13 cellular contexts compared by ENCODE assay signal in the genomic region with DNA sequence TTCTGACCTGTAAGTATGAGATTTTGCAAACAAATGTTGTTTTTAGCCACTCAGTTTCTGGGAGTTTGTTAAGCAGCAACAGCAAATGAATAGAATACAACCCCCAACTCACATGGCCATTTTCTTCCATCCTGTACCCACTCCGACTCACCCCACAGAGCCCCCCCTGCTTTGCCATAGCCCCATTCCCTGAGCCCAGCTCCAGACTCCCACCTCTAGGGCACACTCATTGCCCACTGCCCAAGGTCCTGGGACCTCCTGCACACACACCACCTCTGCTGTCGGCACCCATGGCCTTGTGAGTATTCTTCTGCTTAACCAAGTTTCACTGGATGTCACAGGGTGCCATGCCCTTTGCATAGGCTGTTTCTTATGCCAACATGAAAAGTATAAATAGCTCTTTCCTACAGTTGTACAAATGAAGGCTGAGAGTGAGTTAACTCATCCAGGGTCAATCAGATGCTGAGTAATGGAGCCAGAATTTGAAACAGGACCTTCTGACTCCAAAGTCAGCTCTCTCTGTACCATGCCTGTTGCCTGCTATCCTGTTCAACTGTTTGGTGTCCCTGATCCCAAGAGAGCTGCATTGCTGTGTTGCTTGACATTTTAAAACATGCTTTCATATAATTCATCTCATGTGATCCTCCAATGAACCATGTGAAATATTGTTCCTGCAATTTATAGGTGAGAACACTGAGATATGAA.
"Had no signal": no experiment of that assay in that cellular context is flagged by ENCODE, and none has a peak within 500 bp of the region (broad histone marks: within the 10 kb centered on the region; RNA-seq: fewer than 3 reads in every experiment).

No MANE protein-coding gene starts in this region.

- H3K4me3 ChIP-seq: cardiac muscle cell, dorsolateral prefrontal cortex, pancreas, sigmoid colon, spleen, thoracic aorta had no signal

- H3K36me3 ChIP-seq: cardiac muscle cell, pancreas, sigmoid colon, spleen, thoracic aorta, WERI-Rb-1 had no signal

- H3K27ac ChIP-seq: cardiac muscle cell, dorsolateral prefrontal cortex, pancreas, sigmoid colon, spleen, thoracic aorta, WERI-Rb-1 had no signal

- H3K4me1 ChIP-seq: pancreas had no signal

- DNase-seq: activated CD4-positive, alpha-beta T cell treated with anti-CD3 and anti-CD28 coated beads for 1 hour; activated T-cell treated with anti-CD3 and anti-CD28 coated beads for 4 hours; foreskin melanocyte; kidney; naive thymus-derived CD4-positive, alpha-beta T cell; sigmoid colon; spleen; stimulated activated naive B cell treated with anti-CD40 and anti-IgM and Interleukin-4, amounts not matched to agents 10 μg/mL and 1 μg/mL and 100 μg/mL, for 72 hours; WERI-Rb-1 had no signal

- H3K9me3 ChIP-seq: pancreas, sigmoid colon, spleen, thoracic aorta had no signal

- H3K27me3 ChIP-seq: cardiac muscle cell, dorsolateral prefrontal cortex, pancreas, sigmoid colon had no signal
